ENCODE assay signal across 34 cellular contexts in the genomic region with DNA sequence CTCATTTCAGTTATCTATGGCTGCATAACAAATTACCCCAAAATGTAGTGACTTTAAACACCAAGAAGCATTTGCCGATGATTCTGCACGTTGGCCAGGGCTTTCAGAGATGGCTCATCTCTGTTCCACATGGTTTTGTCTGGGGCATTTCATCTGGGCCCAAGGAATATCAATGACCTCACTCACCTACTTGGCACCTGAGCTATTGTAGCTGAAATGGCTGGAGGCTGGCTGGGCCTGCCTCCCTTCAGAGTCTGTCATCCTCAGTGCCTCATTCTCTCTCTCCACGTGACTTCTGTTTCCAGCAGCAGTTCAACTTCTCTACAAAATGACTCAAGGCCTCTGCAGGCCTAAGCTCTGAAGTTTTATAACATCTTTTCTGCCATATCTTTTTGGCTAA.
"Had no signal": no experiment of that assay in that cellular context is flagged by ENCODE, and none has a peak within 500 bp of the region (broad histone marks: within the 10 kb centered on the region; RNA-seq: fewer than 3 reads in every experiment).

No MANE protein-coding gene starts in this region.

- H3K4me1 Mint-ChIP-seq: activated B cell treated with CpG ODN at 0.5 μM for 24 hours; activated T-helper 17 cell treated with anti-CD3 and anti-CD28 coated beads, Interleukin-2, amount 50 U/mL, for 72 hours; T-helper 17 cell had no signal

- H3K4me3 ChIP-seq: colonic mucosa, gastrocnemius medialis, heart left ventricle had no signal

- H3K27ac ChIP-seq: brain microvascular endothelial cell, colonic mucosa, gastrocnemius medialis, heart left ventricle, WERI-Rb-1 had no signal

- H3K36me3 ChIP-seq: brain microvascular endothelial cell, colonic mucosa, gastrocnemius medialis, heart left ventricle, WERI-Rb-1 had no signal

- ATAC-seq: activated CD4-positive, CD25-positive, alpha-beta regulatory T cell treated with anti-CD3 and anti-CD28 coated beads, Interleukin-2, amount 50 U/mL, for 24 hours; activated CD8-positive, alpha-beta T cell treated with anti-CD3 and anti-CD28 coated beads for 36 hours; activated T-cell treated with anti-CD3 and anti-CD28 coated beads, Interleukin-2, amount 50 U/mL, for 4 hours; activated T-helper 17 cell treated with anti-CD3 and anti-CD28 coated beads, Interleukin-2, amount 50 U/mL, for 72 hours; esophagus mucosa; gastrocnemius medialis; T-helper 17 cell had no signal

- H3K36me3 Mint-ChIP-seq: activated naive CD8-positive, alpha-beta T cell had no signal

- H3K27me3 ChIP-seq: brain microvascular endothelial cell, colonic mucosa, gastrocnemius medialis, heart left ventricle had no signal

- H3K27ac Mint-ChIP-seq: activated B cell treated with CpG ODN at 0.5 μM for 24 hours; activated CD8-positive, alpha-beta T cell treated with anti-CD3 and anti-CD28 coated beads for 36 hours; activated naive CD8-positive, alpha-beta T cell; activated T-helper 17 cell treated with anti-CD3 and anti-CD28 coated beads, Interleukin-2, amount 50 U/mL, for 72 hours; T-helper 17 cell; T-helper 2 cell treated with Interferon-gamma antibody and Interleukin-4, amounts not matched to agents 5 μg/mL and 100 μg/mL, for 36 hours had no signal

- H3K27me3 Mint-ChIP-seq: activated B cell treated with CpG ODN at 0.5 μM for 24 hours; activated CD8-positive, alpha-beta T cell treated with anti-CD3 and anti-CD28 coated beads for 36 hours; activated naive CD8-positive, alpha-beta T cell; activated T-helper 17 cell treated with anti-CD3 and anti-CD28 coated beads, Interleukin-2, amount 50 U/mL, for 72 hours had no signal

- H3K9me3 Mint-ChIP-seq: activated B cell treated with CpG ODN at 0.5 μM for 24 hours; activated CD8-positive, alpha-beta T cell treated with anti-CD3 and anti-CD28 coated beads for 36 hours; activated T-cell treated with anti-CD3 and anti-CD28 coated beads, Interleukin-2, amount 50 U/mL, for 4 hours; T-helper 2 cell treated with Interferon-gamma antibody and Interleukin-4, amounts not matched to agents 5 μg/mL and 100 μg/mL, for 36 hours had no signal

- H3K4me3 Mint-ChIP-seq: activated B cell treated with CpG ODN at 0.5 μM for 24 hours; activated CD8-positive, alpha-beta T cell treated with anti-CD3 and anti-CD28 coated beads for 36 hours; activated naive CD8-positive, alpha-beta T cell; activated T-cell treated with anti-CD3 and anti-CD28 coated beads, Interleukin-2, amount 50 U/mL, for 4 hours; activated T-helper 17 cell treated with anti-CD3 and anti-CD28 coated beads, Interleukin-2, amount 50 U/mL, for 72 hours; T-helper 17 cell; T-helper 2 cell treated with Interferon-gamma antibody and Interleukin-4, amounts not matched to agents 5 μg/mL and 100 μg/mL, for 36 hours had no signal

- FAIRE-seq: astrocyte, endometrium, endothelial cell of umbilical vein had no signal

- H3K9me3 ChIP-seq: colonic mucosa, gastrocnemius medialis, heart left ventricle had no signal

- H3K4me1 ChIP-seq: colonic mucosa, gastrocnemius medialis had no signal

- DNase-seq: activated B cell treated with CpG ODN at 0.5 μM for 24 hours; activated CD4-positive, alpha-beta T cell treated with anti-CD3 and anti-CD28 coated beads for 48 hours; activated CD4-positive, alpha-beta T cell treated with anti-CD3 and anti-CD28 coated beads, Interleukin-2, amount 50 U/mL, for 1 hour; activated CD4-positive, alpha-beta T cell treated with anti-CD3 and anti-CD28 coated beads, Interleukin-2, amount 50 U/mL, for 48 hours; activated CD8-positive, alpha-beta memory T cell treated with anti-CD3 and anti-CD28 coated beads for 24 hours; activated CD8-positive, alpha-beta T cell treated with anti-CD3 and anti-CD28 coated beads for 36 hours; activated effector memory CD4-positive, alpha-beta T cell treated with Interleukin-2 at 50 U/mL for 16 hours; activated gamma-delta T cell treated with Interleukin-2 at 50 U/mL for 16 hours; activated naive CD4-positive, alpha-beta T cell treated with anti-CD3 and anti-CD28 coated beads, Interleukin-2, amount 50 U/mL, for 16 hours; activated naive CD4-positive, alpha-beta T cell treated with Interleukin-2 at 50 U/mL for 16 hours; activated T-cell treated with anti-CD3 and anti-CD28 coated beads, Interleukin-2, amount 50 U/mL, for 4 hours; amniotic stem cell; anterior cingulate cortex; brain microvascular endothelial cell; caudate nucleus; cerebellar nuclear complex; colonic mucosa; effector CD8-positive, alpha-beta T cell; foreskin fibroblast; gastrocnemius medialis; glutamatergic neuron; heart left ventricle; T-helper 1 cell; T-helper 17 cell; T1000; WERI-Rb-1 had no signal
